In the genomic region with DNA sequence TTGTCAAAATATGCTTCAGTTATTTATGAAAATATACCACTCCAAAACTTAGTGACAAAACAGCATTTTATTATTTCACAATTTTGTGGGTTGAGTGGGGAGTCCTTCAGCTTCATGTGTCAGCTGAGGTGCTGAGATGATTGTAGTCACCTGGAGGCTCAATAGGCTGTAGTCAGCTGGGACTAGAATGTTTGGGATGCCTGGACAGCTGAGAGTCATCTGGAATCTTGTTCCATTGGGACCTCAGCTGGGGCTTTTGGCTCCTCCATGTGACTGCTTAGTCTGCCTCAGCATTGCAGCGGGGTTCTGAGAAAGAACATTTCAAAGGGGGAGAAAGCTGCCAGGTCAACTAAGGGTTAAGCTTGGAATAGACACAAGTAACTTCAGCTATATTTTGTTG, we compare ENCODE assay signal across 17 cellular contexts. TPM values are rescaled to one million over a fixed set of nuclear protein-coding genes. Genes with fewer than 3 reads are reported as not detected.
A peak's percentile ranks its signal among the peaks of the same experiment; 100 is the strongest.
DNase-seq lines count a peak whose midpoint lies in the region; ATAC-seq and TF ChIP-seq lines count a peak whose summit lies in the region.
"Had no signal": no experiment of that assay in that cellular context is flagged by ENCODE, and none has a peak within 500 bp of the region (broad histone marks: within the 10 kb centered on the region; RNA-seq: fewer than 3 reads in every experiment).

No MANE protein-coding gene starts in this region.

- peaks cover 13% of the 10 kb centered on the region for H3K36me3 Mint-ChIP-seq in activated CD8-positive, alpha-beta T cell treated with anti-CD3 and anti-CD28 coated beads for 36 hours (ENCODE audit: low read depth)
- H3K36me3 Mint-ChIP-seq in activated CD8-positive, alpha-beta T cell treated with anti-CD3 and anti-CD28 coated beads, Interleukin-2, amount 10 ng/mL, durations not matched to agents 7 days and 5 days (ENCODE audit: low read depth): peaks cover 32% of the 10 kb centered on the region
- no peaks in the 10 kb centered on the region for H3K36me3 Mint-ChIP-seq in WTC11

- no peak for TF ChIP-seq POLR2A in sigmoid colon (IDR thresholded peaks at IDR 0.05)

- WGBS in sigmoid colon, 2 donors: 93 to 94% methylated on average over 1 of the region's 1 CpG

- H3K4me1 Mint-ChIP-seq in activated CD8-positive, alpha-beta T cell treated with anti-CD3 and anti-CD28 coated beads for 36 hours (ENCODE audit: low read depth): peaks cover 80% of the 10 kb centered on the region
- H3K4me1 Mint-ChIP-seq in activated CD8-positive, alpha-beta T cell treated with anti-CD3 and anti-CD28 coated beads, Interleukin-2, amount 10 ng/mL, durations not matched to agents 7 days and 5 days (ENCODE audit: low read depth): peaks cover 63% of the 10 kb centered on the region
- peaks cover 60% of the 10 kb centered on the region for H3K4me1 Mint-ChIP-seq in WTC11

- peak overlapping the region in 1 of 4 donors; percentile 14 for H3K27ac ChIP-seq in sigmoid colon
- H3K27ac ChIP-seq: dorsolateral prefrontal cortex, thyroid gland, WERI-Rb-1 had no signal

- no peak for DNase-seq in activated CD8-positive, alpha-beta T cell treated with anti-CD3 and anti-CD28 coated beads for 36 hours
- DNase-seq in activated CD8-positive, alpha-beta T cell treated with anti-CD3 and anti-CD28 coated beads, Interleukin-2, amount 10 ng/mL, durations not matched to agents 7 days and 5 days: no peak
- DNase-seq in WTC11 (ENCODE audit: low spot score) (no peak), left ventricle myocardium superior (peak; percentile 23), sigmoid colon (peak; percentile 67), activated gamma-delta T cell (lab: John Stamatoyannopoulos, UW) (no peak), GDM1 (lab: John Stamatoyannopoulos, UW) (no peak)
- DNase-seq: DMS153, dorsolateral prefrontal cortex, head of caudate nucleus, NCI-H2107, occipital lobe, thyroid gland, WERI-Rb-1 had no signal

- no peaks in the 10 kb centered on the region for H3K27me3 Mint-ChIP-seq in activated CD8-positive, alpha-beta T cell treated with anti-CD3 and anti-CD28 coated beads for 36 hours
- no peaks in the 10 kb centered on the region for H3K27me3 Mint-ChIP-seq in activated CD8-positive, alpha-beta T cell treated with anti-CD3 and anti-CD28 coated beads, Interleukin-2, amount 10 ng/mL, durations not matched to agents 7 days and 5 days (ENCODE audit: low read depth)
- no peaks in the 10 kb centered on the region for H3K27me3 Mint-ChIP-seq in WTC11 (ENCODE audit: low read depth)

- no peaks in the 10 kb centered on the region for H3K27me3 ChIP-seq in sigmoid colon
- H3K27me3 ChIP-seq: dorsolateral prefrontal cortex, thyroid gland had no signal

- peak overlapping the region; percentile 30 for H3K27ac Mint-ChIP-seq in activated CD8-positive, alpha-beta T cell treated with anti-CD3 and anti-CD28 coated beads for 36 hours
- H3K27ac Mint-ChIP-seq in activated CD8-positive, alpha-beta T cell treated with anti-CD3 and anti-CD28 coated beads, Interleukin-2, amount 10 ng/mL, durations not matched to agents 7 days and 5 days: no peak overlapping the region
- H3K27ac Mint-ChIP-seq in WTC11: peak overlapping the region; percentile 17; the same call in 1 of the 2 replicates

- H3K4me3 Mint-ChIP-seq in activated CD8-positive, alpha-beta T cell treated with anti-CD3 and anti-CD28 coated beads for 36 hours: no peak overlapping the region
- H3K4me3 Mint-ChIP-seq in activated CD8-positive, alpha-beta T cell treated with anti-CD3 and anti-CD28 coated beads, Interleukin-2, amount 10 ng/mL, durations not matched to agents 7 days and 5 days: no peak overlapping the region
- H3K4me3 Mint-ChIP-seq in WTC11: no peak overlapping the region

- ATAC-seq in activated CD8-positive, alpha-beta T cell treated with anti-CD3 and anti-CD28 coated beads for 36 hours: no peak
- ATAC-seq in activated CD8-positive, alpha-beta T cell treated with anti-CD3 and anti-CD28 coated beads, Interleukin-2, amount 10 ng/mL, durations not matched to agents 7 days and 5 days: no peak
- peak; percentile 38; the same call in 1 of the 2 replicates for ATAC-seq in WTC11
- ATAC-seq in left ventricle myocardium superior: peak; percentile 70
- ATAC-seq in HG02884 (IDR thresholded peaks at IDR 0.05; ENCODE audit: unreplicated experiment): no peak
- ATAC-seq: left lobe of liver, SK-N-SH treated with all-trans-retinoic acid at 6 μM for 48 hours had no signal

- peaks cover 0 to 69% (median 41%) of the 10 kb centered on the region in 4 donors for H3K4me1 ChIP-seq in sigmoid colon

- intact Hi-C loops in activated CD8-positive, alpha-beta T cell treated with anti-CD3 and anti-CD28 coated beads for 36 hours (cut with micrococcal nuclease): no loop called here
- intact Hi-C loops in left ventricle myocardium superior (cut with micrococcal nuclease) (no loop called here), sigmoid colon (cut with DNase I) (loop anchor here (5.0 kb wide), 1 partner anchor 431 kb away; no protein-coding TSS in a partner anchor)

- H3K4me3 ChIP-seq in sigmoid colon: no peak overlapping the region
- H3K4me3 ChIP-seq: dorsolateral prefrontal cortex, thyroid gland had no signal

- no peak for TF ChIP-seq CTCF in activated CD8-positive, alpha-beta T cell treated with anti-CD3 and anti-CD28 coated beads for 36 hours (IDR thresholded peaks at IDR 0.05)
- TF ChIP-seq CTCF in WTC11 (IDR thresholded peaks at IDR 0.05): no peak
- TF ChIP-seq CTCF in sigmoid colon (IDR thresholded peaks at IDR 0.05): no peak

- H3K36me3 ChIP-seq in sigmoid colon: no peaks in the 10 kb centered on the region
- H3K36me3 ChIP-seq: thyroid gland, WERI-Rb-1 had no signal

- no peaks in the 10 kb centered on the region for H3K9me3 Mint-ChIP-seq in activated CD8-positive, alpha-beta T cell treated with anti-CD3 and anti-CD28 coated beads for 36 hours
- no peaks in the 10 kb centered on the region for H3K9me3 Mint-ChIP-seq in activated CD8-positive, alpha-beta T cell treated with anti-CD3 and anti-CD28 coated beads, Interleukin-2, amount 10 ng/mL, durations not matched to agents 7 days and 5 days (ENCODE audit: insufficient read depth)
- no peaks in the 10 kb centered on the region for H3K9me3 Mint-ChIP-seq in WTC11

- POLR2A ChIA-PET in activated CD8-positive, alpha-beta T cell treated with anti-CD3 and anti-CD28 coated beads for 36 hours (lab: Charles Lee): interaction anchor here (0.9 to 2.4 kb wide), 4 partner anchors 10 to 89 kb away, joined by 3 to 15 read pairs (median 3); a partner anchor contains a TSS
- POLR2A ChIA-PET in activated CD8-positive, alpha-beta T cell treated with anti-CD3 and anti-CD28 coated beads, Interleukin-2, amount 10 ng/mL, durations not matched to agents 7 days and 5 days (lab: Charles Lee): interaction anchor here (1.3 kb wide), 1 partner anchor 14 kb away, joined by 5 read pairs; a partner anchor contains a TSS
- POLR2A ChIA-PET in WTC11 (lab: Charles Lee): interaction anchor here (0.6 to 1.9 kb wide), 2 partner anchors 13 to 20 kb away, joined by 3 to 11 read pairs; a partner anchor contains a TSS

- no peak for TF ChIP-seq EP300 in sigmoid colon (IDR thresholded peaks at IDR 0.05)

- H3K9me3 ChIP-seq in sigmoid colon: no peaks in the 10 kb centered on the region
- H3K9me3 ChIP-seq: thyroid gland had no signal

- CTCF ChIA-PET in activated CD8-positive, alpha-beta T cell treated with anti-CD3 and anti-CD28 coated beads for 36 hours (lab: Charles Lee): interaction anchor here (0.9 to 2.5 kb wide), 4 partner anchors 9 to 15 kb away, joined by 4 to 11 read pairs (median 6); a partner anchor contains a TSS
- CTCF ChIA-PET in activated CD8-positive, alpha-beta T cell treated with anti-CD3 and anti-CD28 coated beads, Interleukin-2, amount 10 ng/mL, durations not matched to agents 7 days and 5 days (lab: Charles Lee): interaction anchor here (0.6 to 1.6 kb wide), 6 partner anchors 11 to 1795 kb away, joined by 3 to 8 read pairs (median 4); a partner anchor contains a TSS
- CTCF ChIA-PET in WTC11 (lab: Charles Lee): interaction anchor here (0.7 to 1.7 kb wide), 4 partner anchors 13 to 475 kb away, joined by 3 to 9 read pairs (median 5); a partner anchor contains a TSS

TF ChIP-seq in WTC11, 78 proteins besides CTCF, POLR2A, EP300 and RAD21 (continues in another document):
- TF ChIP-seq ZNF416 (CRISPR knock-in tag; IDR thresholded peaks at IDR 0.05) (no peak), SMAD3 (CRISPR knock-in tag; IDR thresholded peaks at IDR 0.05; ENCODE audit: borderline replicate concordance) (no peak), JUN (CRISPR knock-in tag; IDR thresholded peaks at IDR 0.05) (no peak), IRF2 (CRISPR knock-in tag; IDR thresholded peaks at IDR 0.05; ENCODE audit: borderline replicate concordance, low read depth) (no peak), GABPB1 (CRISPR knock-in tag; IDR thresholded peaks at IDR 0.05) (no peak)
- TF ChIP-seq, protein P1, sequence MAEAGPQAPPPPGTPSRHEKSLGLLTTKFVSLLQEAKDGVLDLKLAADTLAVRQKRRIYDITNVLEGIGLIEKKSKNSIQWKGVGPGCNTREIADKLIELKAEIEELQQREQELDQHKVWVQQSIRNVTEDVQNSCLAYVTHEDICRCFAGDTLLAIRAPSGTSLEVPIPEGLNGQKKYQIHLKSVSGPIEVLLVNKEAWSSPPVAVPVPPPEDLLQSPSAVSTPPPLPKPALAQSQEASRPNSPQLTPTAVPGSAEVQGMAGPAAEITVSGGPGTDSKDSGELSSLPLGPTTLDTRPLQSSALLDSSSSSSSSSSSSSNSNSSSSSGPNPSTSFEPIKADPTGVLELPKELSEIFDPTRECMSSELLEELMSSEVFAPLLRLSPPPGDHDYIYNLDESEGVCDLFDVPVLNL (CRISPR knock-in tag; IDR thresholded peaks at IDR 0.05; ENCODE audit: borderline replicate concordance, low read depth): no peak

RNA-seq across cellular contexts. Expression of a gene that starts 13.4 kb away (rescaled TPM):
- total RNA-seq in activated CD8-positive, alpha-beta T cell treated with anti-CD3 and anti-CD28 coated beads for 36 hours: 100 to 1,000 TPM in 1 of 2 experiments, 10 to 100 TPM in 1; 92.8 to 103 TPM
- total RNA-seq in activated CD8-positive, alpha-beta T cell treated with anti-CD3 and anti-CD28 coated beads, Interleukin-2, amount 10 ng/mL, durations not matched to agents 7 days and 5 days: 100 to 1,000 TPM; 137 to 140 TPM
- total RNA-seq in WTC11 (2021) (103 to 107 TPM (median 105 TPM) in 3 replicates), left ventricle myocardium superior (97.7 TPM), sigmoid colon (100 to 1,000 TPM in 1 of 4 donors, 10 to 100 TPM in 3; 58.9 to 107 (median 72.6) TPM)
- 10 to 100 TPM; 10.8 to 64.1 (median 16.2) TPM for polyA plus RNA-seq in sigmoid colon

Comparison
In these comparisons a context has a peak if more than half of its experiments do, and no peak if none do; other contexts are left out.
1. ATAC-seq: peak in WTC11 (single experiment) and left ventricle myocardium superior (single experiment); none in activated CD8-positive, alpha-beta T cell treated with anti-CD3 and anti-CD28 coated beads for 36 hours (single experiment), activated CD8-positive, alpha-beta T cell treated with anti-CD3 and anti-CD28 coated beads, Interleukin-2, amount 10 ng/mL, durations not matched to agents 7 days and 5 days (single experiment) and HG02884 (single experiment).
2. DNase-seq: peak in left ventricle myocardium superior (single experiment) and sigmoid colon (single experiment); none in activated CD8-positive, alpha-beta T cell treated with anti-CD3 and anti-CD28 coated beads for 36 hours (single experiment), activated CD8-positive, alpha-beta T cell treated with anti-CD3 and anti-CD28 coated beads, Interleukin-2, amount 10 ng/mL, durations not matched to agents 7 days and 5 days (single experiment), WTC11 (single experiment), activated gamma-delta T cell (single experiment) and GDM1 (single experiment).